In genomic region chr10:22323538-22324305, GRCh38 we compare ENCODE assay signal across 15 cellular contexts. TPM values are rescaled to one million over a fixed set of nuclear protein-coding genes. Genes with fewer than 3 reads are reported as not detected.
DNase-seq lines count a peak whose midpoint lies in the region; ATAC-seq, FAIRE-seq and TF ChIP-seq lines count a peak whose summit lies in the region.
"Had no signal": no experiment of that assay in that cellular context is flagged by ENCODE, and none has a peak within 500 bp of the region (broad histone marks: within the 10 kb centered on the region; RNA-seq: fewer than 3 reads in every experiment).

No MANE protein-coding gene starts in this region.

- no peak for FAIRE-seq in GM12892 (lab: Jason Lieb, UNC)

- TF ChIP-seq CTCF in upper lobe of right lung (IDR thresholded peaks at IDR 0.05), result no peak

- DNase-seq in CD8-positive, alpha-beta memory T cell, result no peak
- no peak for DNase-seq in activated naive CD8-positive, alpha-beta T cell treated with anti-CD3 and anti-CD28 coated beads, Interleukin-2, amount 50 U/mL, for 24 hours
- DNase-seq in GM12892 (ENCODE audit: insufficient read length), result no peak
- DNase-seq in DMS79 treated with DMSO at 0.1 percent for 48 hours (lab: John Stamatoyannopoulos, UW), result no peak
- no peak for DNase-seq in upper lobe of right lung
- DNase-seq: activated naive CD4-positive, alpha-beta T cell treated with anti-CD3 and anti-CD28 coated beads, Interleukin-2, amount 50 U/mL, for 16 hours; DMS153; foreskin keratinocyte; kidney glomerular epithelial cell; NCI-H226 had no signal

- H3K27me3 ChIP-seq in CD8-positive, alpha-beta memory T cell (ENCODE audit: insufficient read depth, low read length, poor library complexity, severe bottlenecking), result peaks cover 13% of the 10 kb centered on the region
- H3K27me3 ChIP-seq in neuron (ENCODE audit: insufficient read depth, low read length) (peaks cover 10% of the 10 kb centered on the region), upper lobe of right lung (peaks cover 6% of the 10 kb centered on the region)

- H3K27ac Mint-ChIP-seq in CD8-positive, alpha-beta memory T cell, result peak overlapping the region in 4 of 8 donors; percentile 5 to 90 (median 52)
- H3K27ac Mint-ChIP-seq in IgD-negative memory B cell, result peak overlapping the region in 1 of 3 donors; percentile 94
- no peak overlapping the region for H3K27ac Mint-ChIP-seq in activated naive CD8-positive, alpha-beta T cell treated with anti-CD3 and anti-CD28 coated beads, Interleukin-2, amount 50 U/mL, for 24 hours
- H3K27ac Mint-ChIP-seq: dendritic cell treated with granulocyte-macrophage colony-stimulating factor and Interleukin-4, amounts not matched to agents 40 ng/mL and 50 ng/mL, for 4 days had no signal

- H3K27me3 Mint-ChIP-seq in CD8-positive, alpha-beta memory T cell, result peaks cover 13 to 40% of the 10 kb centered on the region in 2 donors
- H3K27me3 Mint-ChIP-seq in IgD-negative memory B cell, result peaks cover 14% of the 10 kb centered on the region
- peaks cover 44% of the 10 kb centered on the region for H3K27me3 Mint-ChIP-seq in activated naive CD8-positive, alpha-beta T cell treated with anti-CD3 and anti-CD28 coated beads, Interleukin-2, amount 50 U/mL, for 24 hours

- peaks cover 37% of the 10 kb centered on the region for H3K4me1 ChIP-seq in CD8-positive, alpha-beta memory T cell (ENCODE audit: insufficient read depth, low read length)
- peaks cover 45% of the 10 kb centered on the region for H3K4me1 ChIP-seq in neuron (ENCODE audit: insufficient read depth, low read length)
- H3K4me1 ChIP-seq in upper lobe of right lung, result peaks cover 37% of the 10 kb centered on the region

- CTCF ChIA-PET in CD8-positive, alpha-beta memory T cell (lab: Charles Lee), result interaction anchor here (1.2 to 2.1 kb wide), 3 partner anchors 12 to 113 kb away, joined by 3 to 7 read pairs (median 6); no protein-coding TSS in a partner anchor

- peak overlapping the region; percentile 74 to 91 (median 84) for H3K4me3 Mint-ChIP-seq in CD8-positive, alpha-beta memory T cell
- H3K4me3 Mint-ChIP-seq in IgD-negative memory B cell, result peak overlapping the region; percentile 44 to 97 (median 94)
- H3K4me3 Mint-ChIP-seq in activated naive CD8-positive, alpha-beta T cell treated with anti-CD3 and anti-CD28 coated beads, Interleukin-2, amount 50 U/mL, for 24 hours, result peak overlapping the region; percentile 92
- H3K4me3 Mint-ChIP-seq: dendritic cell treated with granulocyte-macrophage colony-stimulating factor and Interleukin-4, amounts not matched to agents 40 ng/mL and 50 ng/mL, for 4 days had no signal

- POLR2A ChIA-PET in CD8-positive, alpha-beta memory T cell (lab: Charles Lee), result interaction anchor here (0.6 to 3.4 kb wide), 4 partner anchors 16 to 320 kb away, joined by 3 to 19 read pairs (median 8); partner anchors contain the start of gene DNAJC1

- intact Hi-C loops in upper lobe of right lung (cut with DNase I), result no loop called here

- no peak overlapping the region for H2AFZ ChIP-seq in neuron (ENCODE audit: low read depth, low read length)

- H3K36me3 Mint-ChIP-seq in CD8-positive, alpha-beta memory T cell, result peaks cover 0 to 24% (median 2%) of the 10 kb centered on the region in 3 donors
- H3K36me3 Mint-ChIP-seq in IgD-negative memory B cell, result no peaks in the 10 kb centered on the region
- H3K36me3 Mint-ChIP-seq in activated naive CD8-positive, alpha-beta T cell treated with anti-CD3 and anti-CD28 coated beads, Interleukin-2, amount 50 U/mL, for 24 hours (ENCODE audit: low read depth), result peaks cover 32% of the 10 kb centered on the region

- no peak for ATAC-seq in activated naive CD8-positive, alpha-beta T cell treated with anti-CD3 and anti-CD28 coated beads, Interleukin-2, amount 50 U/mL, for 24 hours
- no peak for ATAC-seq in upper lobe of right lung
- ATAC-seq: foreskin keratinocyte had no signal

- H3K36me3 ChIP-seq in CD8-positive, alpha-beta memory T cell (ENCODE audit: insufficient read depth, low read length), result no peaks in the 10 kb centered on the region
- H3K36me3 ChIP-seq in neuron (ENCODE audit: insufficient read depth, low read length), result peaks cover 22% of the 10 kb centered on the region
- peaks cover 15% of the 10 kb centered on the region for H3K36me3 ChIP-seq in upper lobe of right lung

- H3K27ac ChIP-seq in CD8-positive, alpha-beta memory T cell (ENCODE audit: low read depth, low read length), result no peak overlapping the region
- H3K27ac ChIP-seq in upper lobe of right lung, result no peak overlapping the region
- H3K27ac ChIP-seq: foreskin keratinocyte, VCaP had no signal

- peaks cover 0 to 4% (median 0%) of the 10 kb centered on the region in 5 donors for H3K9me3 Mint-ChIP-seq in CD8-positive, alpha-beta memory T cell
- H3K9me3 Mint-ChIP-seq in IgD-negative memory B cell, result no peaks in the 10 kb centered on the region
- no peaks in the 10 kb centered on the region for H3K9me3 Mint-ChIP-seq in activated naive CD8-positive, alpha-beta T cell treated with anti-CD3 and anti-CD28 coated beads, Interleukin-2, amount 50 U/mL, for 24 hours
- H3K9me3 Mint-ChIP-seq: dendritic cell treated with granulocyte-macrophage colony-stimulating factor and Interleukin-4, amounts not matched to agents 40 ng/mL and 50 ng/mL, for 4 days had no signal

- peaks cover 41 to 59% (median 56%) of the 10 kb centered on the region in 3 donors for H3K4me1 Mint-ChIP-seq in CD8-positive, alpha-beta memory T cell
- H3K4me1 Mint-ChIP-seq in IgD-negative memory B cell, result peaks cover 35 to 45% (median 44%) of the 10 kb centered on the region in 3 donors
- H3K4me1 Mint-ChIP-seq in activated naive CD8-positive, alpha-beta T cell treated with anti-CD3 and anti-CD28 coated beads, Interleukin-2, amount 50 U/mL, for 24 hours, result peaks cover 50% of the 10 kb centered on the region

- TF ChIP-seq POLR2A in GM12892 (IDR thresholded peaks at IDR 0.05; ENCODE audit: low read depth, low read length), result no peak

- peak overlapping the region; percentile 20 for H3K4me3 ChIP-seq in CD8-positive, alpha-beta memory T cell (ENCODE audit: low read length)
- peak overlapping the region; percentile 69 for H3K4me3 ChIP-seq in neuron (ENCODE audit: low read length)
- no peak overlapping the region for H3K4me3 ChIP-seq in upper lobe of right lung

- no peaks in the 10 kb centered on the region for H3K9me3 ChIP-seq in CD8-positive, alpha-beta memory T cell (ENCODE audit: low read length)
- H3K9me3 ChIP-seq in neuron (ENCODE audit: low read length) (no peaks in the 10 kb centered on the region), upper lobe of right lung (no peaks in the 10 kb centered on the region)

RNA-seq across cellular contexts. Expression of gene BMI1, which starts 2.8 kb away (rescaled TPM):
- total RNA-seq in CD8-positive, alpha-beta memory T cell, result 10 to 100 TPM; 87.8 to 97.3 TPM
- polyA plus RNA-seq in CD8-positive, alpha-beta memory T cell, result 39.3 TPM
- polyA plus RNA-seq in IgD-negative memory B cell, result 37.9 TPM
- 34.8 TPM for polyA plus RNA-seq in GM12892 (2012; ENCODE audit: missing spikeins)
- total RNA-seq in upper lobe of right lung, result 50.9 TPM

RNA-seq across cellular contexts. Expression of gene COMMD3, which starts 7.5 kb away (rescaled TPM):
- 10 to 100 TPM; 80.2 to 80.4 TPM for total RNA-seq in CD8-positive, alpha-beta memory T cell
- polyA plus RNA-seq in CD8-positive, alpha-beta memory T cell, result 61.4 TPM
- polyA plus RNA-seq in IgD-negative memory B cell, result 85.0 TPM
- polyA plus RNA-seq in GM12892 (2012; ENCODE audit: missing spikeins), result 111 TPM
- total RNA-seq in upper lobe of right lung, result 44.8 TPM

RNA-seq across cellular contexts. Expression of gene SPAG6, which starts 21.6 kb away (rescaled TPM):
- total RNA-seq in CD8-positive, alpha-beta memory T cell, result under 1 TPM in 1 of 2 experiments, not detected in 1; 0.22 TPM
- not detected for polyA plus RNA-seq in CD8-positive, alpha-beta memory T cell
- polyA plus RNA-seq in IgD-negative memory B cell, result not detected
- polyA plus RNA-seq in GM12892 (2012; ENCODE audit: missing spikeins), result 0.17 TPM
- not detected for total RNA-seq in upper lobe of right lung
- total RNA-seq: foreskin keratinocyte, RPMI7951 had no signal
- polyA plus RNA-seq: foreskin keratinocyte had no signal
